ENCODE assay signal across 28 cellular contexts in genomic region chr3:195181107-195181498, GRCh38.
DNase-seq lines count a peak whose midpoint lies in the region; FAIRE-seq and TF ChIP-seq lines count a peak whose summit lies in the region.
"Had no signal": no experiment of that assay in that cellular context is flagged by ENCODE, and none has a peak within 500 bp of the region (broad histone marks: within the 10 kb centered on the region; RNA-seq: fewer than 3 reads in every experiment).

No MANE protein-coding gene starts in this region.

- dilution Hi-C loops in endothelial cell of umbilical vein (cut with MboI; ENCODE audit: extremely low pct_ligation_motif_present, low sequenced_read_pairs) = no loop called here

- POLR2A ChIA-PET in A673 (lab: Charles Lee; ENCODE audit: low non-redundant PET) = no interaction called here
- POLR2A ChIA-PET in endothelial cell of umbilical vein (lab: Charles Lee) = interaction anchor here (1.8 kb wide), 1 partner anchor 19 kb away, joined by 4 read pairs; no protein-coding TSS in a partner anchor

- BruUV-seq in A673 (replicated peaks; lab: Mats Ljungman, UMichigan) (no TSS peak), endothelial cell of umbilical vein (replicated peaks; lab: Mats Ljungman, UMichigan) (no TSS peak)

- H4K20me1 ChIP-seq in endothelial cell of umbilical vein (replicated peaks; ENCODE audit: control insufficient read depth, extremely low read depth, insufficient read depth, low read length) = no peaks in the 10 kb centered on the region

- DNase-seq in A673 (ENCODE audit: low spot score) (no peak), endothelial cell of umbilical vein (ENCODE audit: low read depth, low spot score) (no peak), prostate gland (ENCODE audit: low spot score) (no peak), NCI-H226 (no peak), DMS153 (lab: John Stamatoyannopoulos, UW) (no peak)
- no peak for DNase-seq in effector CD8-positive, alpha-beta T cell (lab: John Stamatoyannopoulos, UW)
- DNase-seq: activated CD4-positive, alpha-beta T cell treated with anti-CD3 and anti-CD28 coated beads for 36 hours; activated effector memory CD4-positive, alpha-beta T cell treated with anti-CD3 and anti-CD28 coated beads, Interleukin-2, amount 50 U/mL, for 16 hours; C1 segment of cervical spinal cord; Calu3; DMS79 treated with DMSO at 0.1 percent for 48 hours; dorsolateral prefrontal cortex; GDM1; glutamatergic neuron; H9; islet precursor cell; left ventricle myocardium superior; naive thymus-derived CD8-positive, alpha-beta T cell; NCI-H446; NCI-H748 treated with DMSO at 0.1 percent for 48 hours; Peyer's patch; retina; SHP77 treated with DMSO at 0.1 percent for 48 hours; spleen; stimulated activated CD8-positive, alpha-beta memory T cell treated with anti-CD3 and anti-CD28 coated beads, Interleukin-4, amount 100 ng/mL, for 48 hours had no signal

- no peak overlapping the region for H3K9ac ChIP-seq in endothelial cell of umbilical vein (replicated peaks; ENCODE audit: extremely low read depth, insufficient read depth, low read length)

- no peaks in the 10 kb centered on the region for H3K9me1 ChIP-seq in endothelial cell of umbilical vein (replicated peaks; ENCODE audit: control insufficient read depth, extremely low read depth, insufficient read depth, low read length)

- intact Hi-C loops in A673 (cut with micrococcal nuclease; ENCODE audit: unreplicated experiment) = no loop called here
- intact Hi-C loops in endothelial cell of umbilical vein (cut with micrococcal nuclease) = no loop called here
- intact Hi-C loops in prostate gland (cut with DNase I) = no loop called here

- H3K27ac ChIP-seq in A673 (ENCODE audit: low read depth, low read length, poor library complexity, severe bottlenecking) (peak overlapping the region; percentile 89), C4-2B (peak overlapping the region; percentile 85), endothelial cell of umbilical vein (ENCODE audit: insufficient read depth, low read depth, low read length) (peak overlapping the region; percentile 93), prostate gland (peak overlapping the region; percentile 53 to 78)

- CTCF ChIA-PET in A673 (lab: Charles Lee) (no interaction called here), endothelial cell of umbilical vein (lab: Charles Lee) (interaction anchor here (2.5 kb wide), 1 partner anchor 14 kb away, joined by 14 read pairs; no protein-coding TSS in a partner anchor)

- no peaks in the 10 kb centered on the region for H3K27me3 ChIP-seq in A673 (replicated peaks; ENCODE audit: insufficient read depth, low read depth, low read length, poor library complexity)
- no peaks in the 10 kb centered on the region for H3K27me3 ChIP-seq in endothelial cell of umbilical vein (ENCODE audit: control insufficient read depth in 2 of 2, insufficient read depth in 2 of 2, low read length in 2 of 2)
- no peaks in the 10 kb centered on the region for H3K27me3 ChIP-seq in prostate gland (replicated peaks; ENCODE audit: insufficient read depth)
- H3K27me3 ChIP-seq: breast epithelium, dorsolateral prefrontal cortex, Peyer's patch, spleen, thyroid gland had no signal

- H3K4me3 ChIP-seq in A673 (ENCODE audit: low read depth, low read length, poor library complexity, severe bottlenecking) (no peak overlapping the region), endothelial cell of umbilical vein (replicated peaks in 1 of 3; ENCODE audit: insufficient read depth in 1 of 3, low read depth in 1 of 3, low read length in 3 of 3) (no peak overlapping the region), prostate gland (no peak overlapping the region)
- H3K4me3 ChIP-seq: breast epithelium, dorsolateral prefrontal cortex, Peyer's patch, spleen, thyroid gland had no signal

- no peak overlapping the region for H2AFZ ChIP-seq in endothelial cell of umbilical vein (ENCODE audit: low read depth, low read length)

- H3K9me3 ChIP-seq in A673 (ENCODE audit: low read depth, low read length, poor library complexity, severe bottlenecking) (no peaks in the 10 kb centered on the region), endothelial cell of umbilical vein (replicated peaks; ENCODE audit: control insufficient read depth, insufficient read depth, low read length) (no peaks in the 10 kb centered on the region), prostate gland (no peaks in the 10 kb centered on the region)
- H3K9me3 ChIP-seq: breast epithelium, Peyer's patch, spleen, thyroid gland had no signal

- FAIRE-seq in endothelial cell of umbilical vein (lab: Jason Lieb, UNC) = no peak

- no peak overlapping the region for H3K4me2 ChIP-seq in endothelial cell of umbilical vein (ENCODE audit: insufficient read depth, low read length)

- H3K36me3 ChIP-seq in A673 (ENCODE audit: insufficient read depth, low read length, poor library complexity, severe bottlenecking) (no peaks in the 10 kb centered on the region), endothelial cell of umbilical vein (ENCODE audit: control insufficient read depth in 2 of 2, extremely low read depth in 1 of 2, insufficient read depth in 2 of 2, low read length in 2 of 2) (no peaks in the 10 kb centered on the region), prostate gland (no peaks in the 10 kb centered on the region)
- H3K36me3 ChIP-seq: breast epithelium, Peyer's patch, spleen, thyroid gland had no signal

- peaks cover 82% of the 10 kb centered on the region for H3K4me1 ChIP-seq in A673 (ENCODE audit: insufficient read depth, low read length, poor library complexity, severe bottlenecking)
- peaks cover 63% of the 10 kb centered on the region for H3K4me1 ChIP-seq in endothelial cell of umbilical vein (ENCODE audit: control insufficient read depth, extremely low read depth, insufficient read depth, low read length)
- H3K4me1 ChIP-seq in prostate gland (replicated peaks) = peaks cover 8% of the 10 kb centered on the region

- no peak for TF ChIP-seq POLR2A in endothelial cell of umbilical vein (IDR thresholded peaks at IDR 0.05; ENCODE audit: low read depth, low read length)
- TF ChIP-seq POLR2A in prostate gland (IDR thresholded peaks at IDR 0.05) = no peak

- H3K79me2 ChIP-seq in endothelial cell of umbilical vein (ENCODE audit: control insufficient read depth, insufficient read depth, low read length) = peaks cover 5% of the 10 kb centered on the region

- TF ChIP-seq CTCF in A673 (conservative IDR thresholded peaks at IDR 0.05; ENCODE audit: low read depth, low read length) = no peak
- TF ChIP-seq CTCF in C4-2B (conservative IDR thresholded peaks at IDR 0.05) = no peak
- no peak for TF ChIP-seq CTCF in endothelial cell of umbilical vein (IDR thresholded peaks at IDR 0.05; ENCODE audit: extremely low read depth in 1 of 2, insufficient read depth in 1 of 2, low read depth in 1 of 2, low read length in 2 of 2)
- TF ChIP-seq CTCF in prostate gland (IDR thresholded peaks at IDR 0.05) = no peak

- WGBS in prostate gland = 91% methylated on average over 9 of the region's 9 CpGs

TF ChIP-seq in endothelial cell of umbilical vein, 7 proteins besides CTCF, POLR2A, EP300 and RAD21:
- TF ChIP-seq POLR2AphosphoS5 (IDR thresholded peaks at IDR 0.05; ENCODE audit: insufficient read depth, low read depth, low read length) (no peak), FOS (IDR thresholded peaks at IDR 0.05; ENCODE audit: borderline replicate concordance, insufficient read depth, low read length) (no peak), MYC (IDR thresholded peaks at IDR 0.05; ENCODE audit: low read depth, low read length) (no peak), EZH2 (IDR thresholded peaks at IDR 0.05; ENCODE audit: borderline replicate concordance, low read depth, low read length, severe bottlenecking) (no peak), JUN (IDR thresholded peaks at IDR 0.05; ENCODE audit: borderline replicate concordance, insufficient read depth, insufficient read length, low read depth) (no peak), MAX (IDR thresholded peaks at IDR 0.05; ENCODE audit: insufficient read depth, insufficient read length) (no peak), GATA2 (IDR thresholded peaks at IDR 0.05; ENCODE audit: insufficient read depth, insufficient read length, low read depth, low read length) (no peak)
